Comparison of ENCODE assay signal across 9 cellular contexts in the genomic region with DNA sequence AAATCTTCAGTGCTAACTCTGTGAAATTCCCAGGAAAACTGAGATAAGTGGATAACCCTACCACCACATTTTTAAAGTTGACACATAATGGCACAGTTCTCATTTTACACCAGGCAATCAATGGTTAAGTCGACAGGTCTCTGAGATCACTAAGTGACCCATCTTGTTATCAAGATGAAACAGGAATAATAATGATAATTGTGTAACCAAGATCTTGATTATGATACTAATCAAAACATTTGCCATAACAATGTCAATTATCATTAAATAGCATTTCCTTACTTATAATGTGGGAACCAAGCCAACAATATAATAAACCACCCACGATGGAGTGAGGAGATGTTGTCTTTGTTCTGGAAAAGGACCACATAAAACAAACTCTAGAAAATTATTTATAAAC.
"Had no signal": no experiment of that assay in that cellular context is flagged by ENCODE, and none has a peak within 500 bp of the region (broad histone marks: within the 10 kb centered on the region; RNA-seq: fewer than 3 reads in every experiment).

No MANE protein-coding gene starts in this region.

- ATAC-seq: HCT116, HepG2 had no signal

- H3K27ac ChIP-seq: GM23248, HL-60 had no signal

- H3K27me3 Mint-ChIP-seq: IgD-negative memory B cell had no signal

- H3K4me1 Mint-ChIP-seq: IgD-negative memory B cell had no signal

- H3K36me3 Mint-ChIP-seq: IgD-negative memory B cell had no signal

- H3K9me3 ChIP-seq: HAP-1 had no signal

- H3K4me3 ChIP-seq: GM23248, HAP-1 had no signal

- H3K27ac Mint-ChIP-seq: HFFc6, IgD-negative memory B cell had no signal

- H3K9ac ChIP-seq: GM23248 had no signal

- H3K9me3 Mint-ChIP-seq: IgD-negative memory B cell had no signal

- H3K4me3 Mint-ChIP-seq: HFFc6, IgD-negative memory B cell had no signal

- H2AFZ ChIP-seq: GM23248 had no signal

- H3K36me3 ChIP-seq: HAP-1 had no signal

- H3K4me1 ChIP-seq: HAP-1 had no signal

- DNase-seq: GM23248, GOT3, H7, HFFc6 had no signal

- FAIRE-seq: HepG2 had no signal
